ENCODE assay signal across 17 cellular contexts in the genomic region with DNA sequence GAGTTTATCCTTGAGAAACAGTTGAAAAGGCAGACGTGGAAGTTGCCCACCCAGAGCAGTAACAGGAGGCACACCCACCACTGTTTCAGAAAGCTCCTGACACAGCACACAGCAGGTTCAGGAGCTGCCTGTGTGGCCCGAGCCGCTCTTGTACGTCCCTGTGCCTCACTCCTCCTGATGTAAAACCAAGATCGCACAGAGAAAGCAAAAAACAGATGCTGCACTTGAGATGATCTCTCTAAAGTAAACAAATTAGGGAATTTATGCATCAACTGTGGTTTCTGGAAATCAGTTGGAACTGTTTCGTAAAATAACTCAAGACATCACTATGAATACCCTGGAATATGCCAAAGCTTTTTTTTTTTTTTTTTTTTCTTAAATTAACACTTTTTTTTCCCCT.
DNase-seq lines count a peak whose midpoint lies in the region; ATAC-seq, FAIRE-seq and TF ChIP-seq lines count a peak whose summit lies in the region.
"Had no signal": no experiment of that assay in that cellular context is flagged by ENCODE, and none has a peak within 500 bp of the region (broad histone marks: within the 10 kb centered on the region; RNA-seq: fewer than 3 reads in every experiment).

No MANE protein-coding gene starts in this region.

- H2AFZ ChIP-seq in H9 (ENCODE audit: low read length) = no peak overlapping the region

- CTCF ChIA-PET in WTC11 (lab: Charles Lee) = interaction anchor here (0.6 kb wide), 1 partner anchor 330 kb away, joined by 4 read pairs; no protein-coding TSS in a partner anchor

- H3K4me1 Mint-ChIP-seq in H9 (peaks cover 23 to 39% of the 10 kb centered on the region in 2 experiments), WTC11 (peaks cover 43% of the 10 kb centered on the region)

- no peak overlapping the region for H3K56ac ChIP-seq in H9 (ENCODE audit: insufficient read length, low read depth, low read length)

- H2BK120ac ChIP-seq in H9 (ENCODE audit: low read depth, low read length, poor library complexity, severe bottlenecking) = no peak overlapping the region

- POLR2A ChIA-PET in WTC11 (lab: Charles Lee) = no interaction called here

- no peak overlapping the region for H4K91ac ChIP-seq in H9 (ENCODE audit: insufficient read length, low read depth, low read length)

- no peak overlapping the region for H4K8ac ChIP-seq in H9 (replicated peaks; ENCODE audit: insufficient read length, low read depth, low read length)

- no peak overlapping the region for H3K9ac ChIP-seq in H9 (ENCODE audit: extremely low read depth, insufficient read length, low read length)

- H2BK15ac ChIP-seq in H9 (ENCODE audit: low read depth, low read length) = no peak overlapping the region

- no CpG with 5 or more reads among the region's 6 CpGs for WGBS in H9 (ENCODE audit: extremely low coverage, insufficient read length, low lambda C conversion rate)

- no peak overlapping the region for H3K4me2 ChIP-seq in H9 (ENCODE audit: insufficient read depth, insufficient read length, low read length)

- TF ChIP-seq CTCF in H9 (conservative IDR thresholded peaks at IDR 0.05) (no peak), WTC11 (IDR thresholded peaks at IDR 0.05) (no peak), foreskin fibroblast (IDR thresholded peaks at IDR 0.05; ENCODE audit: low read depth, low read length) (no peak)

- no peak overlapping the region for H3T11ph ChIP-seq in H9 (ENCODE audit: low read length)

- no peak overlapping the region for H4K5ac ChIP-seq in H9 (ENCODE audit: insufficient read length, low read depth, low read length)

- H4K20me1 ChIP-seq in H9 (ENCODE audit: control insufficient read depth, insufficient read depth, insufficient read length) = no peaks in the 10 kb centered on the region

- no peaks in the 10 kb centered on the region for H3K27me3 Mint-ChIP-seq in H9 (ENCODE audit: low read depth)
- no peaks in the 10 kb centered on the region for H3K27me3 Mint-ChIP-seq in WTC11 (ENCODE audit: low read depth)

- peak overlapping the region; percentile 49; the same call in 1 of the 2 replicates for H3K14ac ChIP-seq in H9 (ENCODE audit: insufficient read depth, low read length)

- peaks cover 4% of the 10 kb centered on the region; the same call in 1 of the 2 replicates for H3K4me1 ChIP-seq in H9 (ENCODE audit: insufficient read depth, low read length)

- H3K27ac Mint-ChIP-seq in H9 = no peak overlapping the region; a peak in 1 of 7 replicates
- H3K27ac Mint-ChIP-seq in WTC11 = peak overlapping the region; percentile 31; the same call in 1 of the 2 replicates

- no peak overlapping the region for H3K27ac ChIP-seq in H9 (ENCODE audit: insufficient read length, low read depth, low read length)
- H3K27ac ChIP-seq: Peyer's patch had no signal

- no peaks in the 10 kb centered on the region for H3K23me2 ChIP-seq in H9 (ENCODE audit: insufficient read length, low read depth, low read length, poor library complexity, severe bottlenecking)

- H3K23ac ChIP-seq in H9 (ENCODE audit: insufficient read length, low read depth, low read length) = no peak overlapping the region

- no peaks in the 10 kb centered on the region for H3K27me3 ChIP-seq in H9 (ENCODE audit: insufficient read depth, low read length)
- H3K27me3 ChIP-seq: Peyer's patch had no signal

- H3K9me3 ChIP-seq in H9 (ENCODE audit: control insufficient read depth, low read depth, low read length) = no peaks in the 10 kb centered on the region
- H3K9me3 ChIP-seq: Peyer's patch had no signal

- no peak overlapping the region for H3K4ac ChIP-seq in H9 (ENCODE audit: low read depth, low read length)

- no peaks in the 10 kb centered on the region for H3K79me2 ChIP-seq in H9 (ENCODE audit: insufficient read depth, low read length)

- H2AK5ac ChIP-seq in H9 (ENCODE audit: insufficient read length, low read length) = no peak overlapping the region

- no peak overlapping the region for H3K4me3 Mint-ChIP-seq in H9
- no peak overlapping the region for H3K4me3 Mint-ChIP-seq in WTC11
- H3K4me3 Mint-ChIP-seq: activated T-cell treated with anti-CD3 and anti-CD28 coated beads, Interleukin-2, amount 50 U/mL, for 72 hours had no signal

- H3K79me1 ChIP-seq in H9 (ENCODE audit: insufficient read depth, low read depth, low read length, poor library complexity, severe bottlenecking) = no peaks in the 10 kb centered on the region

- no peak for FAIRE-seq in urothelium cell line (lab: Jason Lieb, UNC)
- FAIRE-seq: HepG2 had no signal

- ATAC-seq in WTC11 = peak; percentile 36; the same call in 1 of the 2 replicates
- no peak for ATAC-seq in HG02759 (IDR thresholded peaks at IDR 0.05; ENCODE audit: unreplicated experiment)
- ATAC-seq: activated T-cell treated with anti-CD3 and anti-CD28 coated beads, Interleukin-2, amount 50 U/mL, for 72 hours; HepG2 had no signal

- no peak overlapping the region for H2BK20ac ChIP-seq in H9 (ENCODE audit: low read depth, low read length, poor library complexity, severe bottlenecking)

- H3K36me3 Mint-ChIP-seq in H9 (ENCODE audit: insufficient read depth in 1 of 3, low read depth in 3 of 3) = 0 out of 7 replicates have a peak, but pooled peaks cover 0 to 4% (median 3%) of the 10 kb centered on the region in 3 experiments
- no peaks in the 10 kb centered on the region for H3K36me3 Mint-ChIP-seq in WTC11

- H3K9me3 Mint-ChIP-seq in H9 (no peaks in the 10 kb centered on the region; a peak in 1 of 5 replicates), WTC11 (0 out of 2 replicates have a peak, but pooled peaks cover 6% of the 10 kb centered on the region)
- H3K9me3 Mint-ChIP-seq: activated T-cell treated with anti-CD3 and anti-CD28 coated beads, Interleukin-2, amount 50 U/mL, for 72 hours had no signal

- no peak overlapping the region for H3K4me3 ChIP-seq in foreskin fibroblast (ENCODE audit: low read depth in 1 of 2, low read length in 2 of 2)
- no peak overlapping the region for H3K4me3 ChIP-seq in skeletal muscle cell (ENCODE audit: low read depth, low read length)
- H3K4me3 ChIP-seq: Peyer's patch had no signal

- no peak overlapping the region for H2BK12ac ChIP-seq in H9 (ENCODE audit: insufficient read length, low read depth, low read length)

- no peak overlapping the region for H3K18ac ChIP-seq in H9 (ENCODE audit: insufficient read length, low read depth, low read length)

- no peak overlapping the region for H2BK5ac ChIP-seq in H9 (ENCODE audit: insufficient read length, low read length)

- DNase-seq in H9 (no peak), WTC11 (ENCODE audit: low spot score) (no peak), foreskin fibroblast (peak; percentile 43 to 78), skeletal muscle cell (ENCODE audit: low read depth) (peak; percentile 35), urothelium cell line (ENCODE audit: low spot score) (no peak), pons (ENCODE audit: low spot score) (no peak)
- DNase-seq in activated CD4-positive, alpha-beta T cell treated with anti-CD3 and anti-CD28 coated beads, Interleukin-2, amount 50 U/mL, for 48 hours = no peak
- DNase-seq: activated CD4-positive, alpha-beta T cell treated with anti-CD3 and anti-CD28 coated beads for 4 hours; activated T-cell treated with anti-CD3 and anti-CD28 coated beads, Interleukin-2, amount 50 U/mL, for 72 hours; Calu3; effector CD4-positive, alpha-beta T cell; NCI-H1092 treated with DMSO at 0.1 percent for 48 hours; NCI-H524 treated with DMSO at 0.1 percent for 48 hours; T-helper 2 cell had no signal

TF ChIP-seq in WTC11, 78 proteins besides CTCF, POLR2A, EP300 and RAD21 (continues in another document):
- TF ChIP-seq, protein P1, sequence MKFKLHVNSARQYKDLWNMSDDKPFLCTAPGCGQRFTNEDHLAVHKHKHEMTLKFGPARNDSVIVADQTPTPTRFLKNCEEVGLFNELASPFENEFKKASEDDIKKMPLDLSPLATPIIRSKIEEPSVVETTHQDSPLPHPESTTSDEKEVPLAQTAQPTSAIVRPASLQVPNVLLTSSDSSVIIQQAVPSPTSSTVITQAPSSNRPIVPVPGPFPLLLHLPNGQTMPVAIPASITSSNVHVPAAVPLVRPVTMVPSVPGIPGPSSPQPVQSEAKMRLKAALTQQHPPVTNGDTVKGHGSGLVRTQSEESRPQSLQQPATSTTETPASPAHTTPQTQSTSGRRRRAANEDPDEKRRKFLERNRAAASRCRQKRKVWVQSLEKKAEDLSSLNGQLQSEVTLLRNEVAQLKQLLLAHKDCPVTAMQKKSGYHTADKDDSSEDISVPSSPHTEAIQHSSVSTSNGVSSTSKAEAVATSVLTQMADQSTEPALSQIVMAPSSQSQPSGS (CRISPR knock-in tag; IDR thresholded peaks at IDR 0.05; ENCODE audit: borderline replicate concordance, low read depth) = no peak
- TF ChIP-seq, protein P2, sequence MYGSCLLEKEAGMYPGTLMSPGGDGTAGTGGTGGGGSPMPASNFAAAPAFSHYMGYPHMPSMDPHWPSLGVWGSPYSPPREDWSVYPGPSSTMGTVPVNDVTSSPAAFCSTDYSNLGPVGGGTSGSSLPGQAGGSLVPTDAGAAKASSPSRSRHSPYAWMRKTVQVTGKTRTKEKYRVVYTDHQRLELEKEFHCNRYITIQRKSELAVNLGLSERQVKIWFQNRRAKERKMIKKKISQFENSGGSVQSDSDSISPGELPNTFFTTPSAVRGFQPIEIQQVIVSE (CRISPR knock-in tag; IDR thresholded peaks at IDR 0.05; ENCODE audit: borderline replicate concordance) = no peak
- TF ChIP-seq, protein P3, sequence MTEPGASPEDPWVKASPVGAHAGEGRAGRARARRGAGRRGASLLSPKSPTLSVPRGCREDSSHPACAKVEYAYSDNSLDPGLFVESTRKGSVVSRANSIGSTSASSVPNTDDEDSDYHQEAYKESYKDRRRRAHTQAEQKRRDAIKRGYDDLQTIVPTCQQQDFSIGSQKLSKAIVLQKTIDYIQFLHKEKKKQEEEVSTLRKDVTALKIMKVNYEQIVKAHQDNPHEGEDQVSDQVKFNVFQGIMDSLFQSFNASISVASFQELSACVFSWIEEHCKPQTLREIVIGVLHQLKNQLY (CRISPR knock-in tag; IDR thresholded peaks at IDR 0.05) = no peak
- TF ChIP-seq TEAD4 (CRISPR knock-in tag; IDR thresholded peaks at IDR 0.05) (no peak), ZNF232 (CRISPR knock-in tag; IDR thresholded peaks at IDR 0.05) (no peak), ELF4 (CRISPR knock-in tag; IDR thresholded peaks at IDR 0.05; ENCODE audit: low read depth) (no peak), SP1 (CRISPR knock-in tag; conservative IDR thresholded peaks at IDR 0.05) (no peak)
- TF ChIP-seq, protein P4, sequence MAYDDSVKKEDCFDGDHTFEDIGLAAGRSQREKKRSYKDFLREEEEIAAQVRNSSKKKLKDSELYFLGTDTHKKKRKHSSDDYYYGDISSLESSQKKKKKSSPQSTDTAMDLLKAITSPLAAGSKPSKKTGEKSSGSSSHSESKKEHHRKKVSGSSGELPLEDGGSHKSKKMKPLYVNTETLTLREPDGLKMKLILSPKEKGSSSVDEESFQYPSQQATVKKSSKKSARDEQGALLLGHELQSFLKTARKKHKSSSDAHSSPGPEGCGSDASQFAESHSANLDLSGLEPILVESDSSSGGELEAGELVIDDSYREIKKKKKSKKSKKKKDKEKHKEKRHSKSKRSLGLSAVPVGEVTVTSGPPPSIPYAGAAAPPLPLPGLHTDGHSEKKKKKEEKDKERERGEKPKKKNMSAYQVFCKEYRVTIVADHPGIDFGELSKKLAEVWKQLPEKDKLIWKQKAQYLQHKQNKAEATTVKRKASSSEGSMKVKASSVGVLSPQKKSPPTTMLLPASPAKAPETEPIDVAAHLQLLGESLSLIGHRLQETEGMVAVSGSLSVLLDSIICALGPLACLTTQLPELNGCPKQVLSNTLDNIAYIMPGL (CRISPR knock-in tag; IDR thresholded peaks at IDR 0.05) = no peak

Comparison
In these comparisons a context has a peak if more than half of its experiments do, and no peak if none do; other contexts are left out.
1. DNase-seq: peak in foreskin fibroblast (2 of 2) and skeletal muscle cell (single experiment); none in H9 (single experiment), WTC11 (single experiment), urothelium cell line (single experiment), activated CD4-positive, alpha-beta T cell treated with anti-CD3 and anti-CD28 coated beads, Interleukin-2, amount 50 U/mL, for 48 hours (0 of 2) and pons (single experiment).